ENCODE assay signal across 21 cellular contexts in the genomic region with DNA sequence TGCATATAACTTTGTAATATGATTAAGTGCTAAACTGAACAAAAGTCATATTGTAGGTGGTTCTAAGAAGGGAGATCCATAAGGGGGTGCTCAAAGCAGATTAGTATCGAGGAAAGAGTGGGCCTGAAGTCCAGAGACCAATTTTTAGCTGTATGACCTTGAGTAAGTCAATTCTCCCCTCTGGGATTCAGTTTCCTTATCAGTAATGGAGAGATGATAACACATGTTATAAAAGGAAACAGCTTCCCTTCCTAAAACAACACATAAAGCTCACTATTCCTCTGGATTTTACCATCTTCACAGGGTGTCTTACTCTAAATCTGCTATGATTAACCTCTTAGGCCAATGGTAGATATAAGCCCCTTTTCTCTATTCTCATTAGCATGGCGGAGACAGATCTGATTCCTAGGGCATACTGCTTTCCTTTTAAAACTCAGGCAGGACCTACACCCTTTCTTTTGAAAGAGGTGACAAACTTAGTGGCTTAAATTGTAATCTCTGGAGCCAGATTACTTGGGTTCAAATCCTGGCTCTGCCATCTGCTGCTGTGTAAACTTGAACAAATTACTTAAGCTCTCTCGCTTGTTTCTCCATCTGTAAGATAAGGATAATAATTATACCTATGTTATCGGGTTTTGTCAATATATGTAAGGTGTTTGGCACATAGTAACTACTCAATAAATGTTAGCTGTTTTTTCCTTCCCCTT. TPM values are rescaled to one million over a fixed set of nuclear protein-coding genes. Genes with fewer than 3 reads are reported as not detected.
DNase-seq lines count a peak whose midpoint lies in the region; ATAC-seq and TF ChIP-seq lines count a peak whose summit lies in the region.
"Had no signal": no experiment of that assay in that cellular context is flagged by ENCODE, and none has a peak within 500 bp of the region (broad histone marks: within the 10 kb centered on the region; RNA-seq: fewer than 3 reads in every experiment).

No MANE protein-coding gene starts in this region.

- peaks cover 12% of the 10 kb centered on the region for H3K4me1 Mint-ChIP-seq in Calu3 (ENCODE audit: low read depth, unreplicated experiment)

- H3K27ac ChIP-seq in heart right ventricle: peak overlapping the region in 9 of 10 donors; percentile 12 to 74 (median 59)
- H3K27ac ChIP-seq: suprapubic skin had no signal

- H3K4me3 Mint-ChIP-seq in Calu3 (ENCODE audit: low read depth, unreplicated experiment): no peak overlapping the region
- H3K4me3 Mint-ChIP-seq: activated CD8-positive, alpha-beta T cell treated with anti-CD3 and anti-CD28 coated beads for 36 hours; activated naive CD8-positive, alpha-beta T cell treated with anti-CD3 and anti-CD28 coated beads, Interleukin-2, amount 50 U/mL, for 24 hours; naive thymus-derived CD4-positive, alpha-beta T cell; stimulated activated effector memory CD8-positive, alpha-beta T cell treated with anti-CD3 and anti-CD28 coated beads, Interleukin-12 subunit alpha, Interleukin-12 subunit beta, amount 100 ng/mL, for 72 hours had no signal

- intact Hi-C loops in heart right ventricle (cut with DNase I): no loop called here
- intact Hi-C loops in cardiac septum (cut with DNase I): no loop called here
- intact Hi-C loops in left ventricle myocardium superior (cut with micrococcal nuclease): no loop called here
- intact Hi-C loops in Calu3 (cut with micrococcal nuclease; ENCODE audit: unreplicated experiment): no loop called here

- no peak overlapping the region for H3K4me3 ChIP-seq in heart right ventricle
- H3K4me3 ChIP-seq: smooth muscle cell, suprapubic skin had no signal

- H3K9me3 Mint-ChIP-seq in Calu3 (ENCODE audit: low read depth, unreplicated experiment): no peaks in the 10 kb centered on the region
- H3K9me3 Mint-ChIP-seq: activated CD8-positive, alpha-beta T cell treated with anti-CD3 and anti-CD28 coated beads for 36 hours; activated naive CD8-positive, alpha-beta T cell treated with anti-CD3 and anti-CD28 coated beads, Interleukin-2, amount 50 U/mL, for 24 hours; stimulated activated effector memory CD8-positive, alpha-beta T cell treated with anti-CD3 and anti-CD28 coated beads, Interleukin-12 subunit alpha, Interleukin-12 subunit beta, amount 100 ng/mL, for 72 hours had no signal

- peak in 1 of 8 donors; percentile 48 for ATAC-seq in heart right ventricle
- ATAC-seq in left ventricle myocardium superior: peak; percentile 39
- ATAC-seq: activated CD4-positive, CD25-positive, alpha-beta regulatory T cell treated with anti-CD3 and anti-CD28 coated beads, Interleukin-2, amount 50 U/mL, for 24 hours; activated CD8-positive, alpha-beta T cell treated with anti-CD3 and anti-CD28 coated beads for 36 hours; activated naive CD8-positive, alpha-beta T cell treated with anti-CD3 and anti-CD28 coated beads, Interleukin-2, amount 50 U/mL, for 24 hours; naive thymus-derived CD4-positive, alpha-beta T cell; stimulated activated effector memory CD8-positive, alpha-beta T cell treated with anti-CD3 and anti-CD28 coated beads, Interleukin-12 subunit alpha, Interleukin-12 subunit beta, amount 100 ng/mL, for 72 hours had no signal

- no TSS peak for BruUV-seq in Calu3 (replicated peaks; lab: Mats Ljungman, UMichigan)

- H3K27ac Mint-ChIP-seq in Calu3 (ENCODE audit: unreplicated experiment): no peak overlapping the region
- H3K27ac Mint-ChIP-seq: activated CD8-positive, alpha-beta T cell treated with anti-CD3 and anti-CD28 coated beads for 36 hours; activated naive CD8-positive, alpha-beta T cell treated with anti-CD3 and anti-CD28 coated beads, Interleukin-2, amount 50 U/mL, for 24 hours had no signal

- no peaks in the 10 kb centered on the region for H3K36me3 Mint-ChIP-seq in Calu3 (ENCODE audit: insufficient read depth, unreplicated experiment)
- H3K36me3 Mint-ChIP-seq: stimulated activated effector memory CD8-positive, alpha-beta T cell treated with anti-CD3 and anti-CD28 coated beads, Interleukin-12 subunit alpha, Interleukin-12 subunit beta, amount 100 ng/mL, for 72 hours had no signal

- peaks cover 0 to 49% (median 3%) of the 10 kb centered on the region in 9 donors for H3K36me3 ChIP-seq in heart right ventricle
- H3K36me3 ChIP-seq: BE2C had no signal

- WGBS in heart right ventricle, 2 donors: 74 to 78% methylated on average over 4 of the region's 4 CpGs

- TF ChIP-seq CTCF in heart right ventricle (IDR thresholded peaks at IDR 0.05) (no peak), Calu3 (IDR thresholded peaks at IDR 0.05; ENCODE audit: unreplicated experiment) (no peak)

- no peaks in the 10 kb centered on the region for H3K9me3 ChIP-seq in heart right ventricle
- H3K9me3 ChIP-seq: BE2C, suprapubic skin had no signal

- CTCF ChIA-PET in Calu3 (lab: Charles Lee): interaction anchor here (2.0 kb wide), 1 partner anchor 40 kb away, joined by 5 read pairs; the partner anchor contains the start of gene ACSS2

- peaks cover 0 to 44% (median 25%) of the 10 kb centered on the region in 9 donors for H3K4me1 ChIP-seq in heart right ventricle
- H3K4me1 ChIP-seq: suprapubic skin had no signal

- H3K27me3 Mint-ChIP-seq in Calu3 (ENCODE audit: unreplicated experiment): no peaks in the 10 kb centered on the region
- H3K27me3 Mint-ChIP-seq: activated CD8-positive, alpha-beta T cell treated with anti-CD3 and anti-CD28 coated beads for 36 hours; activated naive CD8-positive, alpha-beta T cell treated with anti-CD3 and anti-CD28 coated beads, Interleukin-2, amount 50 U/mL, for 24 hours; naive thymus-derived CD4-positive, alpha-beta T cell had no signal

- no peak for DNase-seq in heart right ventricle
- no peak for DNase-seq in cardiac septum (ENCODE audit: low spot score)
- DNase-seq in left ventricle myocardium superior: no peak
- DNase-seq in Calu3: no peak
- DNase-seq in NAMALWA (ENCODE audit: low spot score): no peak
- DNase-seq in mesenteric fat pad (ENCODE audit: low spot score): no peak
- DNase-seq: activated CD8-positive, alpha-beta T cell treated with anti-CD3 and anti-CD28 coated beads for 36 hours; activated effector memory CD4-positive, alpha-beta T cell treated with anti-CD3 and anti-CD28 coated beads, Interleukin-2, amount 50 U/mL, for 16 hours; activated naive CD8-positive, alpha-beta T cell treated with anti-CD3 and anti-CD28 coated beads, Interleukin-2, amount 50 U/mL, for 24 hours; BE2C; GDM1; mesenchymal stem cell; naive thymus-derived CD4-positive, alpha-beta T cell; NCI-H1092 treated with DMSO at 0.1 percent for 48 hours; NCI-H187 treated with DMSO at 0.1 percent for 48 hours; nucleus accumbens; stimulated activated CD4-positive, alpha-beta T cell treated with anti-CD3 and anti-CD28 coated beads, Interleukin-2, amount 100 ng/mL, for 48 hours had no signal

- no peaks in the 10 kb centered on the region for H3K27me3 ChIP-seq in heart right ventricle
- H3K27me3 ChIP-seq: BE2C, suprapubic skin had no signal

RNA-seq across cellular contexts. Expression of gene ACSS2, which starts 39.5 kb away (rescaled TPM):
- total RNA-seq in heart right ventricle (100 to 1,000 TPM in 6 of 10 donors, 10 to 100 TPM in 4; 90.2 to 125 (median 104) TPM), cardiac septum (73.8 TPM), left ventricle myocardium superior (156 TPM), Calu3 (2022) (34.9 and 35.3 TPM in 2 replicates), mesenteric fat pad (127 TPM)
- polyA plus RNA-seq in heart right ventricle: 100 to 1,000 TPM in 1 of 2 donors, 10 to 100 TPM in 1; 65.4 to 213 TPM

RNA-seq across cellular contexts. Expression of gene GSS, which starts 39.7 kb away (rescaled TPM):
- 10 to 100 TPM; 20.0 to 33.2 (median 24.7) TPM for total RNA-seq in heart right ventricle
- polyA plus RNA-seq in heart right ventricle: 10 to 100 TPM; 30.6 to 60.4 TPM
- total RNA-seq in cardiac septum: 27.5 TPM
- 18.6 TPM for total RNA-seq in left ventricle myocardium superior
- total RNA-seq in Calu3 (2022): 110 and 116 TPM in 2 replicates
- 33.3 TPM for total RNA-seq in mesenteric fat pad

RNA-seq across cellular contexts. Expression of gene MYH7B, which starts 39.8 kb away (rescaled TPM):
- 100 to 1,000 TPM; 117 to 318 (median 182) TPM for total RNA-seq in heart right ventricle
- 100 to 1,000 TPM in 1 of 2 donors, 10 to 100 TPM in 1; 22.1 to 962 TPM for polyA plus RNA-seq in heart right ventricle
- total RNA-seq in cardiac septum: 238 TPM
- total RNA-seq in left ventricle myocardium superior: 297 TPM
- 0.52 and 0.73 TPM in 2 replicates for total RNA-seq in Calu3 (2022)
- total RNA-seq in mesenteric fat pad: 0.06 TPM
- total RNA-seq: smooth muscle cell had no signal

RNA-seq across cellular contexts. Expression of gene GGT7, which starts 43.2 kb away (rescaled TPM):
- total RNA-seq in heart right ventricle: 10 to 100 TPM in 9 of 10 donors, 1 to 10 TPM in 1; 8.0 to 27.7 (median 14.9) TPM
- polyA plus RNA-seq in heart right ventricle: 10 to 100 TPM; 14.6 to 45.4 TPM
- total RNA-seq in cardiac septum: 20.1 TPM
- total RNA-seq in left ventricle myocardium superior: 22.0 TPM
- 13.5 and 16.2 TPM in 2 replicates for total RNA-seq in Calu3 (2022)
- total RNA-seq in mesenteric fat pad: 15.6 TPM

Comparison
In these comparisons a context has a peak if more than half of its experiments do, and no peak if none do; other contexts are left out.
1. RNA of gene MYH7B, which starts 39.8 kb away (total RNA-seq): 297 TPM in left ventricle myocardium superior (single experiment), 238 TPM in cardiac septum (single experiment) and 117 to 318 TPM in heart right ventricle; 0.52 to 0.73 TPM in Calu3 and 0.06 TPM in mesenteric fat pad (single experiment); every median in the first group is over 10 times any median in the second.